In the genomic region with DNA sequence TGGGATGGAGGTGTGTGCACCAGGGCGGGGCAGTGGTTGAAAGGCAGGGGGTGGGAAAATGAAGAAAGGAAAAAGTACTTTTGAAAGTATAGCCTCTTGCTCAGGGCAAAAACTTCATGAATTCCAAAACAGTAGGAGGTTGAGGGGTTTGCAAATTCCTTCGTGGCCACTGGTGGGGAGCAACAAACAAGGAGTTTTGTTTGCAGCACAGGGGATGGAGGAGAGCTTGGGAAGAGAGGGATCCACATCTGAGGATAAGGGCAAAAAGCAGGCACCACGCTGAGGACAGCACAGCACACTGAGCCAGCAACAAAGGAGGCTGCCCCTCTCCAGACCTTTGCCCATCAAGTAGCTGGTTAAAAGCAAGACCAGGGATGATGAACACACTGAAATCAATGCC, we compare ENCODE assay signal across 26 cellular contexts.
DNase-seq lines count a peak whose midpoint lies in the region; ATAC-seq and TF ChIP-seq lines count a peak whose summit lies in the region.
"Had no signal": no experiment of that assay in that cellular context is flagged by ENCODE, and none has a peak within 500 bp of the region (broad histone marks: within the 10 kb centered on the region; RNA-seq: fewer than 3 reads in every experiment).

No MANE protein-coding gene starts in this region.

- H2AFZ ChIP-seq in H9 (ENCODE audit: low read length), result no peak overlapping the region

- no peak for TF ChIP-seq CTCF in H9 (conservative IDR thresholded peaks at IDR 0.05)

- H3K27me3 Mint-ChIP-seq in H9 (ENCODE audit: low read depth), result no peaks in the 10 kb centered on the region
- H3K27me3 Mint-ChIP-seq in activated T-cell treated with anti-CD3 and anti-CD28 coated beads, Interleukin-2, amount 50 U/mL, for 72 hours (ENCODE audit: low read depth), result peaks cover 5% of the 10 kb centered on the region
- H3K27me3 Mint-ChIP-seq: activated naive CD4-positive, alpha-beta T cell treated with anti-CD3 and anti-CD28 coated beads, Interleukin-2, amount 10 ng/mL, durations not matched to agents 7 days and 5 days; stimulated activated naive CD8-positive, alpha-beta T cell treated with anti-CD3 and anti-CD28 coated beads, Interleukin-15, Interleukin-2, amounts not matched to agents 100 ng/mL and 50 ng/mL, for 24 hours had no signal

- no peaks in the 10 kb centered on the region for H3K36me3 ChIP-seq in iPS-20b (ENCODE audit: insufficient read depth, low read depth, low read length)
- H3K36me3 ChIP-seq: adrenal gland, BE2C, heart right ventricle, right atrium auricular region had no signal

- H3K14ac ChIP-seq in H9 (ENCODE audit: insufficient read depth, low read length), result no peak overlapping the region

- no peak overlapping the region for H2BK120ac ChIP-seq in H9 (ENCODE audit: low read depth, low read length, poor library complexity, severe bottlenecking)

- peak overlapping the region; percentile 38; the same call in 1 of the 2 replicates for H3K4me3 ChIP-seq in iPS-20b (ENCODE audit: low read length)
- H3K4me3 ChIP-seq: adrenal gland, heart right ventricle, right atrium auricular region, testis had no signal

- no peak overlapping the region for H2BK20ac ChIP-seq in H9 (ENCODE audit: low read depth, low read length, poor library complexity, severe bottlenecking)

- no peaks in the 10 kb centered on the region for H3K9me3 Mint-ChIP-seq in H9
- H3K9me3 Mint-ChIP-seq in activated T-cell treated with anti-CD3 and anti-CD28 coated beads, Interleukin-2, amount 50 U/mL, for 72 hours, result peaks cover 0 to 3% of the 10 kb centered on the region in 2 donors
- H3K9me3 Mint-ChIP-seq: activated CD4-positive, alpha-beta memory T cell treated with anti-CD3 and anti-CD28 coated beads, Interleukin-2, amount 10 ng/mL, durations not matched to agents 7 days and 5 days; activated naive CD4-positive, alpha-beta T cell treated with anti-CD3 and anti-CD28 coated beads, Interleukin-2, amount 10 ng/mL, durations not matched to agents 7 days and 5 days; stimulated activated naive CD8-positive, alpha-beta T cell treated with anti-CD3 and anti-CD28 coated beads, Interleukin-15, Interleukin-2, amounts not matched to agents 100 ng/mL and 50 ng/mL, for 24 hours had no signal

- H4K20me1 ChIP-seq in H9 (ENCODE audit: control insufficient read depth, insufficient read depth, insufficient read length), result no peaks in the 10 kb centered on the region

- H3K4me2 ChIP-seq in H9 (ENCODE audit: insufficient read depth, insufficient read length, low read length), result peak overlapping the region; percentile 1

- H3K9ac ChIP-seq in H9 (ENCODE audit: extremely low read depth, insufficient read length, low read length) (no peak overlapping the region), iPS-20b (ENCODE audit: low read depth, low read length) (peak overlapping the region; percentile 14; the same call in 1 of the 2 replicates)

- H3K4me1 Mint-ChIP-seq in H9, result peaks cover 60 to 63% of the 10 kb centered on the region in 2 experiments
- no peaks in the 10 kb centered on the region for H3K4me1 Mint-ChIP-seq in activated T-cell treated with anti-CD3 and anti-CD28 coated beads, Interleukin-2, amount 50 U/mL, for 72 hours (ENCODE audit: low read depth)
- H3K4me1 Mint-ChIP-seq: activated CD4-positive, alpha-beta memory T cell treated with anti-CD3 and anti-CD28 coated beads, Interleukin-2, amount 10 ng/mL, durations not matched to agents 7 days and 5 days; activated naive CD4-positive, alpha-beta T cell treated with anti-CD3 and anti-CD28 coated beads, Interleukin-2, amount 10 ng/mL, durations not matched to agents 7 days and 5 days had no signal

- no peaks in the 10 kb centered on the region for H3K23me2 ChIP-seq in H9 (ENCODE audit: insufficient read length, low read depth, low read length, poor library complexity, severe bottlenecking)

- H3K36me3 Mint-ChIP-seq in H9 (ENCODE audit: insufficient read depth in 1 of 3, low read depth in 3 of 3), result peaks cover 0 to 8% (median 4%) of the 10 kb centered on the region in 3 experiments; a peak in 4 of 7 replicates
- H3K36me3 Mint-ChIP-seq in activated T-cell treated with anti-CD3 and anti-CD28 coated beads, Interleukin-2, amount 50 U/mL, for 72 hours (ENCODE audit: insufficient read depth in 2 of 2), result no peaks in the 10 kb centered on the region
- H3K36me3 Mint-ChIP-seq: activated naive CD4-positive, alpha-beta T cell treated with anti-CD3 and anti-CD28 coated beads, Interleukin-2, amount 10 ng/mL, durations not matched to agents 7 days and 5 days had no signal

- H4K5ac ChIP-seq in H9 (ENCODE audit: insufficient read length, low read depth, low read length), result no peak overlapping the region

- DNase-seq in H9 (peak; percentile 65), brain pericyte (ENCODE audit: low read depth, low spot score) (peak; percentile 11), smooth muscle cell of the brain vasculature (ENCODE audit: low read depth, low spot score) (peak; percentile 49), GM19238 (ENCODE audit: insufficient read length, low spot score) (no peak)
- DNase-seq in activated T-cell treated with anti-CD3 and anti-CD28 coated beads, Interleukin-2, amount 50 U/mL, for 72 hours, result no peak
- DNase-seq: ACHN; activated CD4-positive, alpha-beta memory T cell treated with anti-CD3 and anti-CD28 coated beads, Interleukin-2, amount 10 ng/mL, durations not matched to agents 7 days and 5 days; activated CD4-positive, alpha-beta T cell treated with anti-CD3 and anti-CD28 coated beads for 1 hour; activated CD8-positive, alpha-beta memory T cell treated with anti-CD3 and anti-CD28 coated beads, Interleukin-2, amount 50 U/mL, for 4 hours; activated naive CD4-positive, alpha-beta T cell treated with anti-CD3 and anti-CD28 coated beads, Interleukin-2, amount 10 ng/mL, durations not matched to agents 7 days and 5 days; adrenal gland; BE2C; dermis blood vessel endothelial cell; foreskin melanocyte; heart right ventricle; NCI-H1048; NCI-H526; NK-92 treated with Interleukin-12 subunit alpha and Interleukin-12 subunit beta, amount 100 ng/mL, for 24 hours; SHP77 treated with DMSO at 0.1 percent for 48 hours; small intestine; stimulated activated CD4-positive, alpha-beta T cell treated with anti-CD3 and anti-CD28 coated beads, Interleukin-1b, Interleukin-23, amount 100 ng/mL, for 48 hours; testis had no signal

- H3K56ac ChIP-seq in H9 (ENCODE audit: insufficient read length, low read depth, low read length), result no peak overlapping the region

- peak overlapping the region; percentile 24 for H3K27ac ChIP-seq in H9 (ENCODE audit: insufficient read length, low read depth, low read length)
- H3K27ac ChIP-seq in iPS-20b (ENCODE audit: low read length), result peak overlapping the region; percentile 46
- H3K27ac ChIP-seq: adrenal gland, heart right ventricle, right atrium auricular region, testis had no signal

- peaks cover 7% of the 10 kb centered on the region for H3K79me1 ChIP-seq in H9 (ENCODE audit: insufficient read depth, low read depth, low read length, poor library complexity, severe bottlenecking)

- H3K4ac ChIP-seq in H9 (ENCODE audit: low read depth, low read length), result no peak overlapping the region

- H4K91ac ChIP-seq in H9 (ENCODE audit: insufficient read length, low read depth, low read length), result no peak overlapping the region

- no peak overlapping the region for H3K23ac ChIP-seq in H9 (ENCODE audit: insufficient read length, low read depth, low read length)

- no peak overlapping the region for H2BK12ac ChIP-seq in H9 (ENCODE audit: insufficient read length, low read depth, low read length)

- H3T11ph ChIP-seq in H9 (ENCODE audit: low read length), result no peak overlapping the region

- peaks cover 16% of the 10 kb centered on the region; the same call in 1 of the 2 replicates for H3K79me2 ChIP-seq in H9 (ENCODE audit: insufficient read depth, low read length)

- no peak overlapping the region for H4K8ac ChIP-seq in H9 (replicated peaks; ENCODE audit: insufficient read length, low read depth, low read length)

- H2AK5ac ChIP-seq in H9 (ENCODE audit: insufficient read length, low read length), result no peak overlapping the region

- no peak overlapping the region for H3K18ac ChIP-seq in H9 (ENCODE audit: insufficient read length, low read depth, low read length)

- H3K27me3 ChIP-seq in H9 (ENCODE audit: insufficient read depth, low read length) (no peaks in the 10 kb centered on the region), iPS-20b (ENCODE audit: insufficient read depth, low read length) (no peaks in the 10 kb centered on the region)
- H3K27me3 ChIP-seq: adrenal gland, BE2C, heart right ventricle, right atrium auricular region, testis had no signal

- H3K9me3 ChIP-seq in H9 (ENCODE audit: control insufficient read depth, low read depth, low read length) (no peaks in the 10 kb centered on the region), iPS-20b (ENCODE audit: insufficient read depth, low read depth, low read length) (no peaks in the 10 kb centered on the region)
- H3K9me3 ChIP-seq: adrenal gland, BE2C, heart right ventricle, right atrium auricular region, testis had no signal

- peak overlapping the region in 1 of 2 experiments; percentile 63; a peak in 2 of 5 replicates for H3K4me3 Mint-ChIP-seq in H9
- H3K4me3 Mint-ChIP-seq in activated T-cell treated with anti-CD3 and anti-CD28 coated beads, Interleukin-2, amount 50 U/mL, for 72 hours, result no peak overlapping the region
- H3K4me3 Mint-ChIP-seq: activated CD4-positive, alpha-beta memory T cell treated with anti-CD3 and anti-CD28 coated beads, Interleukin-2, amount 10 ng/mL, durations not matched to agents 7 days and 5 days; activated naive CD4-positive, alpha-beta T cell treated with anti-CD3 and anti-CD28 coated beads, Interleukin-2, amount 10 ng/mL, durations not matched to agents 7 days and 5 days; stimulated activated naive CD8-positive, alpha-beta T cell treated with anti-CD3 and anti-CD28 coated beads, Interleukin-15, Interleukin-2, amounts not matched to agents 100 ng/mL and 50 ng/mL, for 24 hours had no signal

- H3K27ac Mint-ChIP-seq in H9, result peak overlapping the region; percentile 80 to 95 (median 86)
- H3K27ac Mint-ChIP-seq in activated T-cell treated with anti-CD3 and anti-CD28 coated beads, Interleukin-2, amount 50 U/mL, for 72 hours, result no peak overlapping the region
- H3K27ac Mint-ChIP-seq: activated CD4-positive, alpha-beta memory T cell treated with anti-CD3 and anti-CD28 coated beads, Interleukin-2, amount 10 ng/mL, durations not matched to agents 7 days and 5 days; activated naive CD4-positive, alpha-beta T cell treated with anti-CD3 and anti-CD28 coated beads, Interleukin-2, amount 10 ng/mL, durations not matched to agents 7 days and 5 days; stimulated activated naive CD8-positive, alpha-beta T cell treated with anti-CD3 and anti-CD28 coated beads, Interleukin-15, Interleukin-2, amounts not matched to agents 100 ng/mL and 50 ng/mL, for 24 hours had no signal

- ATAC-seq in activated T-cell treated with anti-CD3 and anti-CD28 coated beads, Interleukin-2, amount 50 U/mL, for 72 hours (replicated peaks in 1 of 2), result no peak
- ATAC-seq in HG02798 (IDR thresholded peaks at IDR 0.05; ENCODE audit: poor library complexity, unreplicated experiment), result no peak
- ATAC-seq: heart right ventricle had no signal

- H3K4me1 ChIP-seq in H9 (ENCODE audit: insufficient read depth, low read length) (peaks cover 15% of the 10 kb centered on the region), iPS-20b (ENCODE audit: insufficient read depth, low read length) (peaks cover 44% of the 10 kb centered on the region)
- H3K4me1 ChIP-seq: adrenal gland, testis had no signal

- no CpG with 5 or more reads among the region's 3 CpGs for WGBS in H9 (ENCODE audit: extremely low coverage, insufficient read length, low lambda C conversion rate)

- H2BK15ac ChIP-seq in H9 (ENCODE audit: low read depth, low read length), result no peak overlapping the region

- no peak overlapping the region for H2BK5ac ChIP-seq in H9 (ENCODE audit: insufficient read length, low read length)

Comparison
In these comparisons a context has a peak if more than half of its experiments do, and no peak if none do; other contexts are left out.
1. DNase-seq: peak in H9 (single experiment), brain pericyte (single experiment) and smooth muscle cell of the brain vasculature (single experiment); none in activated T-cell treated with anti-CD3 and anti-CD28 coated beads, Interleukin-2, amount 50 U/mL, for 72 hours (0 of 2) and GM19238 (single experiment).